ENCODE assay signal across 12 cellular contexts in the genomic region with DNA sequence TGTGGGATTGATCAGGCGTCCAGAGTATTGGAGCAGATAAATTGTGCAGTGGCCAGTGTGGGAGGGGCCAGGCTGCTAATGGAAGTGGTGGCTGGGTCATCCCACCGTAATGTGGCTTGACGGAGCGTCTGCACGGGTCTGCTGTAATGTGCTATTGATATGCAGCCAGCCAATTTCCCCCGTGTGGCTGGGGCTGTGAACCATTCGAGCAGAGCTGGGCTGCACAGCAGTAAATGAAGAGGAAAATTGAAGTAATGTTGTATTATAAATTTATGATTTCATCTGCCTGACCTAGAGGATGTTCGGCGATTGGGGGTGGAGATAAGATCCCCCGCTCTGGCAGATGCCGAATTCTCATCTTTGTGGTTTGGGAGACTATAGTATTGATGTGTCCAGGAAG.
DNase-seq lines count a peak whose midpoint lies in the region; ATAC-seq, FAIRE-seq and TF ChIP-seq lines count a peak whose summit lies in the region.
"Had no signal": no experiment of that assay in that cellular context is flagged by ENCODE, and none has a peak within 500 bp of the region (broad histone marks: within the 10 kb centered on the region; RNA-seq: fewer than 3 reads in every experiment).

No MANE protein-coding gene starts in this region.

- CTCF ChIA-PET in OCI-LY7 (lab: Charles Lee; ENCODE audit: unreplicated experiment): interaction anchor here (1.8 kb wide), 1 partner anchor 48 kb away, joined by 6 read pairs; no protein-coding TSS in a partner anchor
- CTCF ChIA-PET in CD4-positive, alpha-beta memory T cell (lab: Charles Lee; ENCODE audit: partially characterized antibody): no interaction called here

- POLR2A ChIA-PET in OCI-LY7 (lab: Charles Lee): interaction anchor here (1.1 to 3.9 kb wide), 8 partner anchors 17 to 266 kb away, joined by 3 to 36 read pairs (median 5); no protein-coding TSS in a partner anchor
- POLR2A ChIA-PET in CD4-positive, alpha-beta memory T cell (lab: Charles Lee; ENCODE audit: partially characterized antibody): no interaction called here

- peaks cover 25 to 33% of the 10 kb centered on the region in 2 donors for H3K4me1 Mint-ChIP-seq in natural killer cell treated with Interleukin-12 subunit alpha and Interleukin-12 subunit beta and Interleukin-15 and Interleukin-18, amount 100 ng/mL, for 72 hours (ENCODE audit: low read depth in 2 of 2)
- peaks cover 11 to 30% of the 10 kb centered on the region in 2 donors for H3K4me1 Mint-ChIP-seq in natural killer cell
- H3K4me1 Mint-ChIP-seq in CD4-positive, alpha-beta memory T cell: peaks cover 3 to 25% (median 8%) of the 10 kb centered on the region in 4 donors

- no peak for ATAC-seq in natural killer cell treated with Interleukin-12 subunit alpha and Interleukin-12 subunit beta and Interleukin-15 and Interleukin-18, amount 100 ng/mL, for 72 hours
- ATAC-seq in natural killer cell (no peak), GM21786 (IDR thresholded peaks at IDR 0.05; ENCODE audit: unreplicated experiment) (no peak)

- H3K27me3 ChIP-seq in CD4-positive, alpha-beta memory T cell (ENCODE audit: insufficient read depth, low read length): no peaks in the 10 kb centered on the region
- H3K27me3 ChIP-seq: adrenal gland, dorsolateral prefrontal cortex had no signal

- H3K27ac Mint-ChIP-seq in natural killer cell treated with Interleukin-12 subunit alpha and Interleukin-12 subunit beta and Interleukin-15 and Interleukin-18, amount 100 ng/mL, for 72 hours: peak overlapping the region; percentile 69 to 70
- H3K27ac Mint-ChIP-seq in natural killer cell: peak overlapping the region in 1 of 2 donors; percentile 38
- peak overlapping the region in 3 of 7 donors; percentile 15 to 46 (median 36) for H3K27ac Mint-ChIP-seq in CD4-positive, alpha-beta memory T cell

- H3K36me3 Mint-ChIP-seq in natural killer cell treated with Interleukin-12 subunit alpha and Interleukin-12 subunit beta and Interleukin-15 and Interleukin-18, amount 100 ng/mL, for 72 hours: no peaks in the 10 kb centered on the region
- no peaks in the 10 kb centered on the region for H3K36me3 Mint-ChIP-seq in natural killer cell
- H3K36me3 Mint-ChIP-seq in CD4-positive, alpha-beta memory T cell: peaks cover 19 to 33% of the 10 kb centered on the region in 2 donors

- H3K4me3 Mint-ChIP-seq in natural killer cell treated with Interleukin-12 subunit alpha and Interleukin-12 subunit beta and Interleukin-15 and Interleukin-18, amount 100 ng/mL, for 72 hours: peak overlapping the region; percentile 58
- no peak overlapping the region for H3K4me3 Mint-ChIP-seq in natural killer cell
- no peak overlapping the region for H3K4me3 Mint-ChIP-seq in CD4-positive, alpha-beta memory T cell
- H3K4me3 Mint-ChIP-seq: T-helper 1 cell treated with Interleukin-12 subunit alpha and Interleukin-12 subunit beta and Interleukin-4 antibody, amounts not matched to agents 30 μg/mL and 1 μg/mL, for 36 hours had no signal

- no TSS peak for BruUV-seq in OCI-LY7 (replicated peaks; lab: Mats Ljungman, UMichigan)

- no peaks in the 10 kb centered on the region for H3K9me3 ChIP-seq in OCI-LY7 (ENCODE audit: low read length)
- H3K9me3 ChIP-seq in CD4-positive, alpha-beta memory T cell (ENCODE audit: control insufficient read depth in 1 of 2, low read length in 2 of 2): no peaks in the 10 kb centered on the region
- H3K9me3 ChIP-seq: adrenal gland had no signal

- H4K20me1 ChIP-seq in OCI-LY7 (ENCODE audit: insufficient read depth, low read length): no peaks in the 10 kb centered on the region

- peak overlapping the region; percentile 50 for H3K4me3 ChIP-seq in OCI-LY7 (ENCODE audit: low read depth, low read length, poor library complexity, severe bottlenecking)
- no peak overlapping the region for H3K4me3 ChIP-seq in CD4-positive, alpha-beta memory T cell (ENCODE audit: low read length in 2 of 2)
- H3K4me3 ChIP-seq: adrenal gland, dorsolateral prefrontal cortex had no signal

- H3K79me2 ChIP-seq in OCI-LY7 (ENCODE audit: insufficient read depth, low read depth, low read length): no peaks in the 10 kb centered on the region

- H3K9me3 Mint-ChIP-seq in natural killer cell treated with Interleukin-12 subunit alpha and Interleukin-12 subunit beta and Interleukin-15 and Interleukin-18, amount 100 ng/mL, for 72 hours: no peaks in the 10 kb centered on the region
- no peaks in the 10 kb centered on the region for H3K9me3 Mint-ChIP-seq in natural killer cell
- no peaks in the 10 kb centered on the region for H3K9me3 Mint-ChIP-seq in CD4-positive, alpha-beta memory T cell
- H3K9me3 Mint-ChIP-seq: T-helper 1 cell treated with Interleukin-12 subunit alpha and Interleukin-12 subunit beta and Interleukin-4 antibody, amounts not matched to agents 30 μg/mL and 1 μg/mL, for 36 hours had no signal

- intact Hi-C loops in natural killer cell (cut with micrococcal nuclease) (no loop called here), OCI-LY7 (cut with micrococcal nuclease; ENCODE audit: unreplicated experiment) (loop anchor here (1.0 to 10.0 kb wide), 3 partner anchors 18 to 711 kb away; no protein-coding TSS in a partner anchor)
- intact Hi-C loops in CD4-positive, alpha-beta memory T cell (cut with micrococcal nuclease): no loop called here

- H3K4me1 ChIP-seq in OCI-LY7 (ENCODE audit: insufficient read depth, low read length, poor library complexity, severe bottlenecking): peaks cover 60% of the 10 kb centered on the region
- peaks cover 4% of the 10 kb centered on the region for H3K4me1 ChIP-seq in CD4-positive, alpha-beta memory T cell (ENCODE audit: insufficient read depth, low read length)

- H2AFZ ChIP-seq in OCI-LY7 (ENCODE audit: low read length): no peak overlapping the region; the same call in 1 of the 2 replicates

- H3K27me3 Mint-ChIP-seq in natural killer cell treated with Interleukin-12 subunit alpha and Interleukin-12 subunit beta and Interleukin-15 and Interleukin-18, amount 100 ng/mL, for 72 hours: no peaks in the 10 kb centered on the region
- H3K27me3 Mint-ChIP-seq in natural killer cell (ENCODE audit: low read depth in 2 of 2): no peaks in the 10 kb centered on the region
- H3K27me3 Mint-ChIP-seq in CD4-positive, alpha-beta memory T cell: no peaks in the 10 kb centered on the region

- peak; percentile 62 for FAIRE-seq in islet of Langerhans (lab: Jason Lieb, UNC)
- no peak for FAIRE-seq in D721Med (lab: Jason Lieb, UNC)

- DNase-seq in natural killer cell treated with Interleukin-12 subunit alpha and Interleukin-12 subunit beta and Interleukin-15 and Interleukin-18, amount 100 ng/mL, for 72 hours (ENCODE audit: low spot score): no peak
- DNase-seq in natural killer cell (no peak), OCI-LY7 (ENCODE audit: low spot score) (peak; percentile 41), iPS-NIHi7 (ENCODE audit: extremely low spot score) (no peak), D721Med (ENCODE audit: insufficient read length, low spot score) (no peak)
- no peak for DNase-seq in CD4-positive, alpha-beta memory T cell
- DNase-seq: occipital lobe had no signal

- peak overlapping the region; percentile 87 for H3K4me2 ChIP-seq in OCI-LY7 (ENCODE audit: low read length)

- peak overlapping the region; percentile 76 for H3K27ac ChIP-seq in OCI-LY7 (ENCODE audit: low read depth, low read length, poor library complexity, severe bottlenecking)
- no peak overlapping the region for H3K27ac ChIP-seq in CD4-positive, alpha-beta memory T cell (ENCODE audit: low read depth, low read length)

- H3K36me3 ChIP-seq in OCI-LY7 (ENCODE audit: insufficient read depth, low read length): peaks cover 15% of the 10 kb centered on the region
- H3K36me3 ChIP-seq in CD4-positive, alpha-beta memory T cell (ENCODE audit: insufficient read depth, low read length): no peaks in the 10 kb centered on the region
- H3K36me3 ChIP-seq: adrenal gland had no signal

- no peaks in the 10 kb centered on the region for H3K9me2 ChIP-seq in OCI-LY7 (ENCODE audit: insufficient read depth, low read length)

- TF ChIP-seq CTCF in natural killer cell (IDR thresholded peaks at IDR 0.05) (no peak), OCI-LY7 (conservative IDR thresholded peaks at IDR 0.05; ENCODE audit: low read length) (no peak), D721Med (IDR thresholded peaks at IDR 0.05; ENCODE audit: insufficient read depth, missing control alignments) (no peak)
